ENCODE assay signal across 10 cellular contexts in genomic region chr10:112732277-112732891, GRCh38.
DNase-seq lines count a peak whose midpoint lies in the region; ATAC-seq and TF ChIP-seq lines count a peak whose summit lies in the region.
"Had no signal": no experiment of that assay in that cellular context is flagged by ENCODE, and none has a peak within 500 bp of the region (broad histone marks: within the 10 kb centered on the region; RNA-seq: fewer than 3 reads in every experiment).

No MANE protein-coding gene starts in this region.

- in situ Hi-C loops in GM13976 (cut with MboI; ENCODE audit: low sequenced_read_pairs, unreplicated experiment) (no loop called here), ACHN (cut with HindIII; ENCODE audit: low pct_ligation_motif_present, low pct_unique_long_range_greater_than_20kb, low sequenced_read_pairs) (no loop called here)

- H3K27me3 ChIP-seq in NT2/D1 (ENCODE audit: insufficient read depth, insufficient read length) (no peaks in the 10 kb centered on the region), heart right ventricle (no peaks in the 10 kb centered on the region)

- H3K9ac ChIP-seq in NT2/D1 (ENCODE audit: insufficient read length, low read depth), result no peak overlapping the region
- H3K9ac ChIP-seq: KMS-11 had no signal

- no peak for TF ChIP-seq CTCF in heart right ventricle (IDR thresholded peaks at IDR 0.05)
- TF ChIP-seq CTCF in GM13976 (IDR thresholded peaks at IDR 0.05; ENCODE audit: borderline replicate concordance, control extremely low read depth, extremely low read depth, insufficient read depth, missing control alignments), result no peak

- no peaks in the 10 kb centered on the region for H3K36me3 ChIP-seq in NT2/D1 (ENCODE audit: insufficient read depth, insufficient read length, low read length)
- H3K36me3 ChIP-seq in heart right ventricle, result no peaks in the 10 kb centered on the region

- H3K4me1 ChIP-seq in NT2/D1 (ENCODE audit: insufficient read depth, insufficient read length) (peaks cover 4% of the 10 kb centered on the region), heart right ventricle (peaks cover 5 to 18% (median 12%) of the 10 kb centered on the region in 9 donors)

- H3K4me3 ChIP-seq in NT2/D1 (ENCODE audit: insufficient read length, low read depth) (no peak overlapping the region), heart right ventricle (no peak overlapping the region)

- intact Hi-C loops in heart right ventricle (cut with DNase I), result no loop called here

- 35 to 67% methylated on average over 3 of the region's 3 CpGs for WGBS in heart right ventricle, 2 donors

- DNase-seq in AG08395 (ENCODE audit: low spot score), result peak; percentile 10
- peak; percentile 28 for DNase-seq in NT2/D1 (ENCODE audit: low read depth, low spot score)
- DNase-seq in heart right ventricle, result peak in 1 of 2 donors; percentile 20
- DNase-seq in NCI-H748 (lab: John Stamatoyannopoulos, UW; ENCODE audit: unreplicated experiment), result no peak
- DNase-seq in T-helper 9 cell, result no peak
- DNase-seq in GM13976 (ENCODE audit: low spot score), result no peak
- DNase-seq in ACHN, result no peak

- no peaks in the 10 kb centered on the region for H3K9me3 ChIP-seq in NT2/D1 (ENCODE audit: insufficient read depth, low read length)
- H3K9me3 ChIP-seq in heart right ventricle, result no peaks in the 10 kb centered on the region

- H3K27ac ChIP-seq in heart right ventricle, result peak overlapping the region in 3 of 10 donors; percentile 24 to 52 (median 36)
- H3K27ac ChIP-seq: KMS-11 had no signal

- ATAC-seq in GM21825 (IDR thresholded peaks at IDR 0.05; ENCODE audit: unreplicated experiment) (peak; percentile 86), heart right ventricle (peak in 7 of 8 donors; percentile 63 to 83 (median 74))
- ATAC-seq: activated naive CD4-positive, alpha-beta T cell treated with anti-CD3 and anti-CD28 coated beads, Interleukin-2, amount 50 U/mL, for 72 hours had no signal

Comparison
In these comparisons a context has a peak if more than half of its experiments do, and no peak if none do; other contexts are left out.
1. DNase-seq: peak in AG08395 (single experiment) and NT2/D1 (single experiment); none in NCI-H748 (single experiment), T-helper 9 cell (single experiment), GM13976 (single experiment) and ACHN (single experiment).